18 cellular contexts compared by ENCODE assay signal in the genomic region with DNA sequence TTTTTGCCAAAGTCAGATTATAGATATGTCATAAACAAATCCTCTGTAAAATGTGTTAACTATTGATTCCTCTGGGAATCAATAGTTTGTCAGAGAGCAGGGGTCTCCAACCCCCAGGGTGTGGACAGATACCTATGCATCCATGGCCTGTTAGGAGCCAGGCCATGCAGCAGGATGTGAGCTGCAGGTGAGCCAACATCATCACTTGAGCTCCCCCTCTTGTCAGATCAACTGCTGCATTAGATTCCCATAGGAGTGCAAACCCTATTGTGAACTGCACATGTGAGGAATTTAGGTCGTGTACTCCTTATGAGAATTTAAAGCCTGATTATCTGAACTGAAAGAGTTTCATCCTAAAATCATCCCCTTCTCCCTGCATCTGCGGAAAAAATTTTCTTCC.
"Had no signal": no experiment of that assay in that cellular context is flagged by ENCODE, and none has a peak within 500 bp of the region (broad histone marks: within the 10 kb centered on the region; RNA-seq: fewer than 3 reads in every experiment).

No MANE protein-coding gene starts in this region.

- H3K27ac ChIP-seq: adrenal gland, esophagus muscularis mucosa, tibial nerve, uterus, VCaP had no signal

- H3K27me3 Mint-ChIP-seq: memory B cell, naive B cell, progenitor cell of endocrine pancreas had no signal

- H3K27me3 ChIP-seq: adrenal gland, esophagus muscularis mucosa, tibial nerve, uterus had no signal

- H3K36me3 Mint-ChIP-seq: memory B cell, naive B cell had no signal

- H3K4me1 ChIP-seq: adrenal gland, esophagus muscularis mucosa, tibial nerve, uterus had no signal

- DNase-seq: activated CD4-positive, alpha-beta T cell treated with anti-CD3 and anti-CD28 coated beads, Interleukin-2, amount 50 U/mL, for 4 hours; activated effector memory CD4-positive, alpha-beta T cell treated with anti-CD3 and anti-CD28 coated beads, Interleukin-2, amount 50 U/mL, for 16 hours; activated naive CD4-positive, alpha-beta T cell treated with anti-CD3 and anti-CD28 coated beads, Interleukin-2, amount 50 U/mL, for 16 hours; activated T-cell treated with anti-CD3 and anti-CD28 coated beads, Interleukin-2, amount 50 U/mL, for 72 hours; adrenal gland; effector CD4-positive, alpha-beta T cell; mucosa of descending colon; naive B cell; stimulated activated CD4-positive, alpha-beta T cell treated with anti-CD3 and anti-CD28 coated beads, Interleukin-12 subunit alpha, Interleukin-12 subunit beta, amount 100 ng/mL, for 4 hours; stimulated activated CD4-positive, alpha-beta T cell treated with anti-CD3 and anti-CD28 coated beads, Interleukin-1b, Interleukin-23, amount 100 ng/mL, for 48 hours; stimulated activated naive CD4-positive, alpha-beta T cell treated with Interleukin-2 at 50 U/mL for 16 hours; uterus had no signal

- H3K4me1 Mint-ChIP-seq: memory B cell, naive B cell, neural crest cell had no signal

- H3K36me3 ChIP-seq: adrenal gland, esophagus muscularis mucosa, tibial nerve, uterus had no signal

- ATAC-seq: activated T-cell treated with anti-CD3 and anti-CD28 coated beads, Interleukin-2, amount 50 U/mL, for 72 hours; mucosa of descending colon had no signal

- H3K9me3 ChIP-seq: adrenal gland, uterus had no signal

- H3K27ac Mint-ChIP-seq: activated T-cell treated with anti-CD3 and anti-CD28 coated beads, Interleukin-2, amount 50 U/mL, for 72 hours; memory B cell; naive B cell; progenitor cell of endocrine pancreas had no signal

- H3K4me3 Mint-ChIP-seq: activated T-cell treated with anti-CD3 and anti-CD28 coated beads, Interleukin-2, amount 50 U/mL, for 72 hours; memory B cell; naive B cell; neural crest cell had no signal

- H3K4me3 ChIP-seq: adrenal gland, esophagus muscularis mucosa, mucosa of descending colon, tibial nerve, uterus had no signal
